ENCODE assay signal across 21 cellular contexts in the genomic region with DNA sequence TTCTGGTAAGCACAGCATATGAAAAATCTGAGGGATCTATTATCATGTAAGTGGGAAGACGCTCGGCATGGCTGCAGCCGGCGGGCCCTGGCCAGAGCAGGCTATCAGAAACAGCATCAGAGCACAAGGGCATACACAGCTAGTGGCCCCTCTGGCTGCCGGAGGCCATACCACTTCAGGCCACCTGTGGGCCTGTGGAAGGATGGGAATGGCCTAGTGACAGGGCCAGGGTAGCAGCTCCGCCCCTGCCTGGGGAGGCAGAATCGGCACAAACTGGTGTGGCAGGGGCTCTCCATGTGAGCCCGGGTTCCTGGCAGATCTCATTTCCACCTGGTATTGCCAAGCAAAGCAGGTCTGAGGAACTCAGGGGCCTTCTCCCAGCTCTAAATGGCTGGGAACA. TPM values are rescaled to one million over a fixed set of nuclear protein-coding genes. Genes with fewer than 3 reads are reported as not detected.
DNase-seq lines count a peak whose midpoint lies in the region; ATAC-seq and TF ChIP-seq lines count a peak whose summit lies in the region.
"Had no signal": no experiment of that assay in that cellular context is flagged by ENCODE, and none has a peak within 500 bp of the region (broad histone marks: within the 10 kb centered on the region; RNA-seq: fewer than 3 reads in every experiment).

No MANE protein-coding gene starts in this region.

- H3K4me1 ChIP-seq in A673 (ENCODE audit: insufficient read depth, low read length, poor library complexity, severe bottlenecking) = peaks cover 18% of the 10 kb centered on the region

- TF ChIP-seq CTCF in activated B cell treated with CpG ODN at 0.5 μM for 24 hours (IDR thresholded peaks at IDR 0.05) (no peak), A673 (conservative IDR thresholded peaks at IDR 0.05; ENCODE audit: low read depth, low read length) (no peak)

- no peaks in the 10 kb centered on the region for H3K9me3 Mint-ChIP-seq in activated B cell treated with CpG ODN at 0.5 μM for 24 hours
- H3K9me3 Mint-ChIP-seq in stimulated activated effector memory CD8-positive, alpha-beta T cell treated with anti-CD3 and anti-CD28 coated beads, Interleukin-12 subunit alpha, Interleukin-12 subunit beta, amount 100 ng/mL, for 72 hours = no peaks in the 10 kb centered on the region
- H3K9me3 Mint-ChIP-seq: activated naive CD4-positive, alpha-beta T cell treated with anti-CD3 and anti-CD28 coated beads for 36 hours; stimulated activated memory B cell treated with anti-CD40 and anti-IgM and Interleukin-4, amounts not matched to agents 10 μg/mL and 1 μg/mL and 100 μg/mL, for 72 hours had no signal

- BruUV-seq in A673 (replicated peaks; lab: Mats Ljungman, UMichigan) = no TSS peak

- POLR2A ChIA-PET in activated B cell treated with CpG ODN at 0.5 μM for 24 hours (lab: Charles Lee) = interaction anchor here (1.3 to 1.8 kb wide), 4 partner anchors 9 to 60 kb away, joined by 3 to 5 read pairs (median 4); no protein-coding TSS in a partner anchor
- POLR2A ChIA-PET in A673 (lab: Charles Lee; ENCODE audit: low non-redundant PET) = no interaction called here

- H3K27me3 ChIP-seq in A673 (replicated peaks; ENCODE audit: insufficient read depth, low read depth, low read length, poor library complexity) = no peaks in the 10 kb centered on the region
- H3K27me3 ChIP-seq: suprapubic skin had no signal

- H3K9me3 ChIP-seq in A673 (ENCODE audit: low read depth, low read length, poor library complexity, severe bottlenecking) = no peaks in the 10 kb centered on the region
- H3K9me3 ChIP-seq: lower lobe of right lung, suprapubic skin had no signal

- H3K4me3 ChIP-seq in A673 (ENCODE audit: low read depth, low read length, poor library complexity, severe bottlenecking) = no peak overlapping the region
- H3K4me3 ChIP-seq: lower lobe of right lung, smooth muscle cell, suprapubic skin had no signal

- CTCF ChIA-PET in activated B cell treated with CpG ODN at 0.5 μM for 24 hours (lab: Charles Lee) = no interaction called here
- CTCF ChIA-PET in A673 (lab: Charles Lee) = no interaction called here

- no peak overlapping the region for H3K4me3 Mint-ChIP-seq in activated B cell treated with CpG ODN at 0.5 μM for 24 hours
- no peak overlapping the region for H3K4me3 Mint-ChIP-seq in stimulated activated effector memory CD8-positive, alpha-beta T cell treated with anti-CD3 and anti-CD28 coated beads, Interleukin-12 subunit alpha, Interleukin-12 subunit beta, amount 100 ng/mL, for 72 hours
- H3K4me3 Mint-ChIP-seq: activated naive CD4-positive, alpha-beta T cell treated with anti-CD3 and anti-CD28 coated beads for 36 hours; stimulated activated memory B cell treated with anti-CD40 and anti-IgM and Interleukin-4, amounts not matched to agents 10 μg/mL and 1 μg/mL and 100 μg/mL, for 72 hours had no signal

- peaks cover 95% of the 10 kb centered on the region for H3K4me1 Mint-ChIP-seq in activated B cell treated with CpG ODN at 0.5 μM for 24 hours
- H3K4me1 Mint-ChIP-seq in stimulated activated effector memory CD8-positive, alpha-beta T cell treated with anti-CD3 and anti-CD28 coated beads, Interleukin-12 subunit alpha, Interleukin-12 subunit beta, amount 100 ng/mL, for 72 hours = peaks cover 81% of the 10 kb centered on the region

- H3K27ac ChIP-seq in A673 (ENCODE audit: low read depth, low read length, poor library complexity, severe bottlenecking) = no peak overlapping the region
- H3K27ac ChIP-seq: lower lobe of right lung, suprapubic skin had no signal

- intact Hi-C loops in activated B cell treated with CpG ODN at 0.5 μM for 24 hours (cut with micrococcal nuclease) = no loop called here
- intact Hi-C loops in A673 (cut with micrococcal nuclease; ENCODE audit: unreplicated experiment) = no loop called here

- no peak for ATAC-seq in activated B cell treated with CpG ODN at 0.5 μM for 24 hours (ENCODE audit: low read depth)
- ATAC-seq in stimulated activated effector memory CD8-positive, alpha-beta T cell treated with anti-CD3 and anti-CD28 coated beads, Interleukin-12 subunit alpha, Interleukin-12 subunit beta, amount 100 ng/mL, for 72 hours = no peak
- ATAC-seq in HG03432 (IDR thresholded peaks at IDR 0.05; ENCODE audit: unreplicated experiment) = no peak
- ATAC-seq in HG02642 (IDR thresholded peaks at IDR 0.05; ENCODE audit: poor library complexity, unreplicated experiment) = no peak
- no peak for ATAC-seq in GM21447 (IDR thresholded peaks at IDR 0.05; ENCODE audit: unreplicated experiment)
- ATAC-seq: lower lobe of right lung; stimulated activated memory B cell treated with anti-CD40 and anti-IgM and Interleukin-4, amounts not matched to agents 10 μg/mL and 1 μg/mL and 100 μg/mL, for 72 hours had no signal

- H3K27me3 Mint-ChIP-seq in activated B cell treated with CpG ODN at 0.5 μM for 24 hours = no peaks in the 10 kb centered on the region
- H3K27me3 Mint-ChIP-seq: stimulated activated memory B cell treated with anti-CD40 and anti-IgM and Interleukin-4, amounts not matched to agents 10 μg/mL and 1 μg/mL and 100 μg/mL, for 72 hours had no signal

- H3K36me3 Mint-ChIP-seq in activated B cell treated with CpG ODN at 0.5 μM for 24 hours (ENCODE audit: low read depth) = peaks cover 60% of the 10 kb centered on the region
- H3K36me3 Mint-ChIP-seq in stimulated activated effector memory CD8-positive, alpha-beta T cell treated with anti-CD3 and anti-CD28 coated beads, Interleukin-12 subunit alpha, Interleukin-12 subunit beta, amount 100 ng/mL, for 72 hours = peaks cover 12% of the 10 kb centered on the region

- DNase-seq in ELF-1 (ENCODE audit: low read depth, low spot score) (peak; percentile 67), activated B cell treated with CpG ODN at 0.5 μM for 24 hours (no peak), iPS-NIHi7 (ENCODE audit: extremely low spot score) (peak; percentile 67), A673 (ENCODE audit: low spot score) (no peak)
- no peak for DNase-seq in stimulated activated effector memory CD8-positive, alpha-beta T cell treated with anti-CD3 and anti-CD28 coated beads, Interleukin-12 subunit alpha, Interleukin-12 subunit beta, amount 100 ng/mL, for 72 hours (ENCODE audit: low spot score in 2 of 2)
- DNase-seq: activated CD4-positive, alpha-beta T cell treated with anti-CD3 and anti-CD28 coated beads for 48 hours; activated naive CD4-positive, alpha-beta T cell treated with anti-CD3 and anti-CD28 coated beads for 36 hours; activated T-cell treated with anti-CD3 and anti-CD28 coated beads, Interleukin-2, amount 50 U/mL, for 48 hours; amygdala; DMS153; lower lobe of right lung; NCI-H187 treated with DMSO at 0.1 percent for 48 hours; NCI-H69; stimulated activated CD4-positive, alpha-beta T cell treated with anti-CD3 and anti-CD28 coated beads, Interleukin-2, amount 100 ng/mL, for 24 hours; T-helper 2 cell had no signal

- no peaks in the 10 kb centered on the region for H3K36me3 ChIP-seq in A673 (ENCODE audit: insufficient read depth, low read length, poor library complexity, severe bottlenecking)
- H3K36me3 ChIP-seq: suprapubic skin had no signal

- H3K27ac Mint-ChIP-seq in activated B cell treated with CpG ODN at 0.5 μM for 24 hours = peak overlapping the region; percentile 46
- peak overlapping the region; percentile 56 for H3K27ac Mint-ChIP-seq in stimulated activated effector memory CD8-positive, alpha-beta T cell treated with anti-CD3 and anti-CD28 coated beads, Interleukin-12 subunit alpha, Interleukin-12 subunit beta, amount 100 ng/mL, for 72 hours
- H3K27ac Mint-ChIP-seq: activated naive CD4-positive, alpha-beta T cell treated with anti-CD3 and anti-CD28 coated beads for 36 hours; stimulated activated memory B cell treated with anti-CD40 and anti-IgM and Interleukin-4, amounts not matched to agents 10 μg/mL and 1 μg/mL and 100 μg/mL, for 72 hours had no signal

RNA-seq across cellular contexts. Expression of a gene that starts 46.4 kb away (rescaled TPM):
- total RNA-seq in activated B cell treated with CpG ODN at 0.5 μM for 24 hours = 60.5 and 66.0 TPM in 2 replicates
- total RNA-seq in A673 (2021) = 20.3 and 22.5 TPM in 2 replicates

Comparison
In these comparisons a context has a peak if more than half of its experiments do, and no peak if none do; other contexts are left out.
1. DNase-seq: peak in ELF-1 (single experiment) and iPS-NIHi7 (single experiment); none in activated B cell treated with CpG ODN at 0.5 μM for 24 hours (single experiment), stimulated activated effector memory CD8-positive, alpha-beta T cell treated with anti-CD3 and anti-CD28 coated beads, Interleukin-12 subunit alpha, Interleukin-12 subunit beta, amount 100 ng/mL, for 72 hours (0 of 2) and A673 (single experiment).